ENCODE assay signal across 8 cellular contexts in the genomic region with DNA sequence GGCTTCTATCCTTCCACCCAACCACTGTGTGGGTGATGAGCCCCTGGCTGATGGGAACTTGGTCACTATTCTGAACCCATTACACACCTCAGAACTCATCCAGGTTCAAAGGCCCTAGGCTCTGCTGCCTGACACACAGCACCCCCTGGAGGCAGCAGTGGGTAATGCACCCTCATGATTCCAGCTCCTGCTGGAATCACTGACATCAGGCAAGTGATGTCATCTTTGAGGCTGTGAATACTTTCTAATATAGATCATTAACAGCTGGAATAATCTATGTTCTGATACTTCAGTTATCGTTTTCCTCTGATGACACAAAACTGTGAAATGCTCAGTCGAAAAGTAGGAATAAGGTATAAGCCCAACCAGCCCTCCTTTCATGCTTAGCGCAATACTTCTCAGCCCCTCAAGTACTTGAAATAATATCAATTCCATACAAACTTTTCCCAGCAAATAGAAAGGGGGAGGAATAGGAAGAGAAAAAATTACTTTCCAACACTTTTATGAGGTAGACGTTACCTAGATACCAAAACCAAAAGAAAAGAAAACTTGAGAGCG. TPM values are rescaled to one million over a fixed set of nuclear protein-coding genes. Genes with fewer than 3 reads are reported as not detected.
DNase-seq lines count a peak whose midpoint lies in the region; ATAC-seq and TF ChIP-seq lines count a peak whose summit lies in the region.

No MANE protein-coding gene starts in this region.

- TF ChIP-seq POLR2A in right lobe of liver (IDR thresholded peaks at IDR 0.05): no peak

- H3K9ac ChIP-seq in KMS-11: no peak overlapping the region

- no peaks in the 10 kb centered on the region for H3K79me2 ChIP-seq in KMS-11 (ENCODE audit: insufficient read depth, low read depth)

- no peaks in the 10 kb centered on the region for H4K20me1 ChIP-seq in KMS-11 (ENCODE audit: insufficient read depth)

- H3K4me3 Mint-ChIP-seq in chondrocyte (ENCODE audit: unreplicated experiment): no peak overlapping the region

- H3K27me3 Mint-ChIP-seq in chondrocyte (ENCODE audit: low read depth): peaks cover 24% of the 10 kb centered on the region

- no peaks in the 10 kb centered on the region for H3K9me3 ChIP-seq in right lobe of liver

- H3K36me3 ChIP-seq in KMS-11 (ENCODE audit: insufficient read depth) (no peaks in the 10 kb centered on the region), right lobe of liver (no peaks in the 10 kb centered on the region)

- intact Hi-C loops in right lobe of liver (cut with DNase I): no loop called here

- H3K9me3 Mint-ChIP-seq in chondrocyte (ENCODE audit: low read depth): no peaks in the 10 kb centered on the region

- no peak overlapping the region for H3K4me2 ChIP-seq in KMS-11

- H2AFZ ChIP-seq in KMS-11 (ENCODE audit: low read depth): no peak overlapping the region

- peak; percentile 89 to 97 (median 94) for ATAC-seq in right lobe of liver
- ATAC-seq in GM21447 (IDR thresholded peaks at IDR 0.05; ENCODE audit: unreplicated experiment): no peak

- no peaks in the 10 kb centered on the region for H3K4me1 ChIP-seq in KMS-11 (ENCODE audit: low read depth, poor library complexity, severe bottlenecking)
- no peaks in the 10 kb centered on the region for H3K4me1 ChIP-seq in right lobe of liver

- H3K4me3 ChIP-seq in KMS-11 (IDR thresholded peaks at IDR 0.05; ENCODE audit: insufficient read depth, low read depth, low read length) (no peak overlapping the region), right lobe of liver (no peak overlapping the region)

- peak; percentile 93 for TF ChIP-seq CTCF in KMS-11 (conservative IDR thresholded peaks at IDR 0.05; ENCODE audit: low read depth, low read length)
- TF ChIP-seq CTCF in chondrocyte (IDR thresholded peaks at IDR 0.05): peak; percentile 95
- peak; percentile 86 to 99 (median 98) for TF ChIP-seq CTCF in right lobe of liver (IDR thresholded peaks at IDR 0.05)

- H3K27me3 ChIP-seq in KMS-11 (ENCODE audit: insufficient read depth, low read depth) (no peaks in the 10 kb centered on the region), right lobe of liver (no peaks in the 10 kb centered on the region)

- H3K4me1 Mint-ChIP-seq in chondrocyte (ENCODE audit: low read depth): no peaks in the 10 kb centered on the region

- H3K36me3 Mint-ChIP-seq in chondrocyte (ENCODE audit: low read depth): no peaks in the 10 kb centered on the region

- no peak overlapping the region for H3K27ac Mint-ChIP-seq in chondrocyte (ENCODE audit: unreplicated experiment)

- WGBS in right lobe of liver (ENCODE audit: insufficient coverage, low coverage, low lambda C conversion rate, missing lambda C conversion rate): 50% methylated on average over 5 of the region's 5 CpGs

- DNase-seq in NCI-H1417 (lab: John Stamatoyannopoulos, UW) (peak; percentile 6 to 53 (median 7)), NCI-H1417 treated with DMSO at 0.1 percent for 48 hours (lab: John Stamatoyannopoulos, UW) (no peak), chondrocyte (ENCODE audit: low spot score) (peak; percentile 35), right lobe of liver (peak in 2 of 3 donors; percentile 58 to 69)
- DNase-seq in activated CD4-positive, alpha-beta T cell treated with anti-CD3 and anti-CD28 coated beads for 1 hour: peak; percentile 56
- DNase-seq in stimulated activated CD8-positive, alpha-beta memory T cell treated with anti-CD3 and anti-CD28 coated beads, Interleukin-12 subunit alpha, Interleukin-12 subunit beta, amount 100 ng/mL, for 1 hour (ENCODE audit: low read depth): peak; percentile 42

- H3K27ac ChIP-seq in KMS-11 (no peak overlapping the region), right lobe of liver (no peak overlapping the region)

RNA-seq across cellular contexts. Expression of a gene that starts 7.5 kb away (rescaled TPM):
- total RNA-seq in chondrocyte: not detected in 3 replicates
- not detected for total RNA-seq in right lobe of liver

RNA-seq across cellular contexts. Expression of a gene that starts 18.4 kb away (rescaled TPM):
- not detected in 3 replicates for total RNA-seq in chondrocyte
- 10 to 100 TPM in 3 of 6 experiments, 1 to 10 TPM in 3; 4.5 to 15.9 (median 9.7) TPM for total RNA-seq in right lobe of liver

RNA-seq across cellular contexts. Expression of a gene that starts 40.7 kb away (rescaled TPM):
- total RNA-seq in chondrocyte (0.31 to 3.2 TPM (median 0.67 TPM) in 3 replicates), right lobe of liver (not detected)

RNA-seq across cellular contexts. Expression of a gene that starts 43.4 kb away (rescaled TPM):
- total RNA-seq in chondrocyte (0.10 to 1.1 TPM (median 0.17 TPM) in 3 replicates), right lobe of liver (not detected)
